In genomic region chr1:87902830-87903614, GRCh38 we compare ENCODE assay signal across 9 cellular contexts.
DNase-seq lines count a peak whose midpoint lies in the region; ATAC-seq, FAIRE-seq and TF ChIP-seq lines count a peak whose summit lies in the region.
"Had no signal": no experiment of that assay in that cellular context is flagged by ENCODE, and none has a peak within 500 bp of the region (broad histone marks: within the 10 kb centered on the region; RNA-seq: fewer than 3 reads in every experiment).

No MANE protein-coding gene starts in this region.

- TF ChIP-seq CTCF in MM.1S (IDR thresholded peaks at IDR 0.05; ENCODE audit: low read length) (no peak), sigmoid colon (IDR thresholded peaks at IDR 0.05) (no peak)

- peak in 1 of 4 donors; percentile 34 for TF ChIP-seq EP300 in sigmoid colon (IDR thresholded peaks at IDR 0.05)

- H3K9ac ChIP-seq in MM.1S (ENCODE audit: low read length), result peak overlapping the region; percentile 10; the same call in 1 of the 2 replicates

- no peaks in the 10 kb centered on the region for H4K20me1 ChIP-seq in MM.1S (ENCODE audit: insufficient read depth, low read length)

- ATAC-seq in GM19397 (IDR thresholded peaks at IDR 0.05; ENCODE audit: unreplicated experiment), result peak; percentile 59

- intact Hi-C loops in sigmoid colon (cut with DNase I), result loop anchor here (5.0 kb wide), 1 partner anchor 571 kb away; no protein-coding TSS in a partner anchor

- WGBS in sigmoid colon, 2 donors, result 12 to 22% methylated on average over 4 of the region's 4 CpGs

- FAIRE-seq in endometrium (lab: Jason Lieb, UNC) (peak; percentile 80), H54 (lab: Jason Lieb, UNC) (no peak), GM12892 (lab: Jason Lieb, UNC) (no peak)

- H3K27ac ChIP-seq in MM.1S (ENCODE audit: low read length) (peak overlapping the region; percentile 34; the same call in 1 of the 2 replicates), sigmoid colon (peak overlapping the region in 3 of 4 donors; percentile 57 to 75 (median 58))
- H3K27ac ChIP-seq: SJCRH30 had no signal

- peaks cover 6% of the 10 kb centered on the region; the same call in 1 of the 2 replicates for H3F3A ChIP-seq in MM.1S (ENCODE audit: insufficient read depth, low read length)

- H3K9me3 ChIP-seq in MM.1S (replicated peaks; ENCODE audit: insufficient read depth, low read length) (no peaks in the 10 kb centered on the region), sigmoid colon (no peaks in the 10 kb centered on the region)
- H3K9me3 ChIP-seq: SJCRH30 had no signal

- peak overlapping the region; percentile 56 for H3K4me2 ChIP-seq in MM.1S (ENCODE audit: low read depth, low read length)

- no peaks in the 10 kb centered on the region for H3K79me2 ChIP-seq in MM.1S (ENCODE audit: low read length)

- H3K27me3 ChIP-seq in MM.1S (replicated peaks; ENCODE audit: insufficient read depth, low read length), result no peaks in the 10 kb centered on the region
- H3K27me3 ChIP-seq in sigmoid colon, result no peaks in the 10 kb centered on the region
- H3K27me3 ChIP-seq: SJCRH30 had no signal

- no peaks in the 10 kb centered on the region for H3K9me2 ChIP-seq in MM.1S (replicated peaks; ENCODE audit: insufficient read depth, low read length)

- H3K36me3 ChIP-seq in MM.1S (replicated peaks; ENCODE audit: insufficient read depth, low read length) (no peaks in the 10 kb centered on the region), sigmoid colon (no peaks in the 10 kb centered on the region)
- H3K36me3 ChIP-seq: SJCRH30 had no signal

- peak overlapping the region; percentile 48 for H2AFZ ChIP-seq in MM.1S (ENCODE audit: low read length)

- DNase-seq in MM.1S, result peak; percentile 82
- DNase-seq in sigmoid colon, result peak; percentile 66
- DNase-seq in RPMI8226, result no peak
- no peak for DNase-seq in H54 (ENCODE audit: insufficient read length, low spot score)
- DNase-seq in activated T-cell treated with anti-CD3 and anti-CD28 coated beads, Interleukin-2, amount 50 U/mL, for 1 hour, result no peak
- no peak for DNase-seq in GM12892 (ENCODE audit: insufficient read length)

- TF ChIP-seq POLR2A in sigmoid colon (IDR thresholded peaks at IDR 0.05) (no peak), H54 (IDR thresholded peaks at IDR 0.05; ENCODE audit: low read depth, low read length) (no peak), GM12892 (IDR thresholded peaks at IDR 0.05; ENCODE audit: low read depth, low read length) (no peak)

- H3K4me1 ChIP-seq in MM.1S (ENCODE audit: low read length), result peaks cover 13% of the 10 kb centered on the region
- H3K4me1 ChIP-seq in sigmoid colon, result peaks cover 0 to 58% (median 52%) of the 10 kb centered on the region in 4 donors

- H3K4me3 ChIP-seq in MM.1S (ENCODE audit: low read length) (peak overlapping the region; percentile 15), sigmoid colon (peak overlapping the region in 1 of 4 donors; percentile 6)
- H3K4me3 ChIP-seq: SJCRH30 had no signal

Comparison
In these comparisons a context has a peak if more than half of its experiments do, and no peak if none do; other contexts are left out.
1. DNase-seq: peak in MM.1S (single experiment) and sigmoid colon (single experiment); none in RPMI8226 (single experiment), H54 (single experiment), activated T-cell treated with anti-CD3 and anti-CD28 coated beads, Interleukin-2, amount 50 U/mL, for 1 hour (single experiment) and GM12892 (single experiment).